18 cellular contexts compared by ENCODE assay signal in genomic region chr20:46758929-46759669, GRCh38. TPM values are rescaled to one million over a fixed set of nuclear protein-coding genes. Genes with fewer than 3 reads are reported as not detected.
DNase-seq lines count a peak whose midpoint lies in the region; ATAC-seq, FAIRE-seq and TF ChIP-seq lines count a peak whose summit lies in the region.
"Had no signal": no experiment of that assay in that cellular context is flagged by ENCODE, and none has a peak within 500 bp of the region (broad histone marks: within the 10 kb centered on the region; RNA-seq: fewer than 3 reads in every experiment).

No MANE protein-coding gene starts in this region.

- H2AFZ ChIP-seq in HepG2 (ENCODE audit: low read length) (no peak overlapping the region), astrocyte (ENCODE audit: low read depth, low read length) (no peak overlapping the region)

- H3K9me3 ChIP-seq in HepG2 (ENCODE audit: low read length) (no peaks in the 10 kb centered on the region), right lobe of liver (no peaks in the 10 kb centered on the region), astrocyte (ENCODE audit: insufficient read depth, low read depth, low read length) (no peaks in the 10 kb centered on the region), upper lobe of right lung (no peaks in the 10 kb centered on the region)
- H3K9me3 ChIP-seq: BLaER1 treated with 17β-estradiol and CSF1 and Interleukin-3, amounts not matched to agents 10 nM and 100 nM; Caco-2 had no signal

- peaks cover 2% of the 10 kb centered on the region for H3K9me3 Mint-ChIP-seq in astrocyte (ENCODE audit: unreplicated experiment)
- H3K9me3 Mint-ChIP-seq: CD4-positive, alpha-beta memory T cell had no signal

- TF ChIP-seq EP300 in HepG2 (IDR thresholded peaks at IDR 0.05; ENCODE audit: low read depth in 2 of 2, low read length in 2 of 2) (no peak), HepG2 (CRISPR knock-in tag; IDR thresholded peaks at IDR 0.05; ENCODE audit: borderline replicate concordance) (no peak)

- H3K27me3 ChIP-seq in HepG2 (ENCODE audit: control insufficient read depth in 1 of 2, insufficient read depth in 2 of 2, low read length in 2 of 2) (peaks cover 6 to 47% of the 10 kb centered on the region in 2 experiments; a peak in 4 of 5 replicates), right lobe of liver (no peaks in the 10 kb centered on the region), astrocyte (ENCODE audit: insufficient read depth, low read length) (peaks cover 5% of the 10 kb centered on the region), upper lobe of right lung (peaks cover 8% of the 10 kb centered on the region)
- H3K27me3 ChIP-seq: BLaER1 treated with 17β-estradiol and CSF1 and Interleukin-3, amounts not matched to agents 10 nM and 100 nM had no signal

- intact Hi-C loops in HepG2 (cut with micrococcal nuclease; ENCODE audit: unreplicated experiment) (loop anchor here (1.0 kb wide), 1 partner anchor 391 kb away; no protein-coding TSS in a partner anchor), right lobe of liver (cut with DNase I) (loop anchor here in 1 of 2 donors (5.0 kb wide), 1 partner anchor 393 kb away; no protein-coding TSS in a partner anchor), upper lobe of right lung (cut with DNase I) (no loop called here)

- H3K79me2 ChIP-seq in HepG2 (ENCODE audit: insufficient read depth, low read length) (no peaks in the 10 kb centered on the region), astrocyte (ENCODE audit: insufficient read depth, low read length) (no peaks in the 10 kb centered on the region)

- no peaks in the 10 kb centered on the region for H3K4me1 Mint-ChIP-seq in astrocyte (ENCODE audit: low read depth, unreplicated experiment)

- FAIRE-seq in HepG2 (lab: Jason Lieb, UNC): no peak
- FAIRE-seq in astrocyte (lab: Jason Lieb, UNC): no peak
- FAIRE-seq: G401.6 had no signal

- H3K27ac ChIP-seq in HepG2 (ENCODE audit: extremely low read length, insufficient read depth, low read length): no peak overlapping the region
- H3K27ac ChIP-seq in right lobe of liver: no peak overlapping the region
- H3K27ac ChIP-seq in astrocyte (ENCODE audit: low read depth, low read length): no peak overlapping the region
- H3K27ac ChIP-seq in upper lobe of right lung: no peak overlapping the region
- H3K27ac ChIP-seq: BLaER1 treated with 17β-estradiol and CSF1 and Interleukin-3, amounts not matched to agents 10 nM and 100 nM had no signal

- H3K4me3 ChIP-seq in HepG2 (replicated peaks in 1 of 3; ENCODE audit: insufficient read depth in 1 of 3, low read depth in 2 of 3, low read length in 3 of 3): no peak overlapping the region
- H3K4me3 ChIP-seq in right lobe of liver: no peak overlapping the region
- H3K4me3 ChIP-seq in astrocyte (ENCODE audit: insufficient read depth, low read depth, low read length): no peak overlapping the region
- H3K4me3 ChIP-seq in upper lobe of right lung: no peak overlapping the region
- H3K4me3 ChIP-seq: BLaER1 treated with 17β-estradiol and CSF1 and Interleukin-3, amounts not matched to agents 10 nM and 100 nM had no signal

- H3K36me3 ChIP-seq in HepG2 (replicated peaks in 1 of 2; ENCODE audit: control insufficient read depth in 1 of 2, insufficient read depth in 2 of 2, low read length in 2 of 2) (no peaks in the 10 kb centered on the region), right lobe of liver (no peaks in the 10 kb centered on the region), astrocyte (ENCODE audit: insufficient read depth, low read length) (no peaks in the 10 kb centered on the region), upper lobe of right lung (no peaks in the 10 kb centered on the region)
- H3K36me3 ChIP-seq: BLaER1 treated with 17β-estradiol and CSF1 and Interleukin-3, amounts not matched to agents 10 nM and 100 nM had no signal

- no peaks in the 10 kb centered on the region for H3K36me3 Mint-ChIP-seq in astrocyte (ENCODE audit: low read depth, unreplicated experiment)
- H3K36me3 Mint-ChIP-seq: CD4-positive, alpha-beta memory T cell had no signal

- in situ Hi-C loops in HepG2 (cut with HindIII; ENCODE audit: extremely low pct_ligation_motif_present, low pct_unique_long_range_greater_than_20kb): loop anchor here (5.0 to 25.0 kb wide), 2 partner anchors 388 to 628 kb away; no protein-coding TSS in a partner anchor

- 12% methylated on average over 6 of the region's 6 CpGs for WGBS in HepG2 (ENCODE audit: low lambda C conversion rate)
- 67% methylated on average over 4 of the region's 6 CpGs for WGBS in right lobe of liver (ENCODE audit: insufficient coverage, low coverage, low lambda C conversion rate, missing lambda C conversion rate)

- H3K9ac ChIP-seq in HepG2 (ENCODE audit: insufficient read depth, low read depth, low read length): no peak overlapping the region
- no peak overlapping the region for H3K9ac ChIP-seq in astrocyte (ENCODE audit: low read length)
- H3K9ac ChIP-seq: BLaER1 treated with 17β-estradiol and CSF1 and Interleukin-3, amounts not matched to agents 10 nM and 100 nM had no signal

- ATAC-seq in HepG2 (peak; percentile 16; the same call in 1 of the 3 replicates), right lobe of liver (no peak), upper lobe of right lung (no peak), HG03135 (IDR thresholded peaks at IDR 0.05; ENCODE audit: unreplicated experiment) (no peak)

- TF ChIP-seq CTCF in HepG2 (CRISPR knock-in tag; IDR thresholded peaks at IDR 0.05) (no peak), right lobe of liver (IDR thresholded peaks at IDR 0.05) (no peak), astrocyte (IDR thresholded peaks at IDR 0.05; ENCODE audit: insufficient read depth, low read depth, low read length) (no peak), upper lobe of right lung (IDR thresholded peaks at IDR 0.05) (no peak)

- CTCF ChIA-PET in HepG2 (lab: Yijun Ruan, JAX; ENCODE audit: low intra/inter-chr PET ratio, low total read pairs): interaction anchor here (2.8 kb wide), 1 partner anchor 391 kb away, joined by 28 read pairs; no protein-coding TSS in a partner anchor

- H3K27ac Mint-ChIP-seq in astrocyte (ENCODE audit: unreplicated experiment): peak overlapping the region; percentile 63

- H3K4me3 Mint-ChIP-seq in astrocyte (ENCODE audit: unreplicated experiment): no peak overlapping the region

- no peak for TF ChIP-seq POLR2A in HepG2 (IDR thresholded peaks at IDR 0.05; ENCODE audit: insufficient read depth in 1 of 2, low read depth in 2 of 2, low read length in 2 of 2)
- TF ChIP-seq POLR2A in right lobe of liver (IDR thresholded peaks at IDR 0.05): no peak

- H3K4me2 ChIP-seq in HepG2 (ENCODE audit: low read depth, low read length) (no peak overlapping the region), astrocyte (ENCODE audit: low read length) (no peak overlapping the region)

- H3K27me3 Mint-ChIP-seq in astrocyte (ENCODE audit: low read depth, unreplicated experiment): peaks cover 36% of the 10 kb centered on the region

- BruUV-seq in HepG2 (replicated peaks; lab: Mats Ljungman, UMichigan): no TSS peak

- H4K20me1 ChIP-seq in HepG2 (ENCODE audit: insufficient read depth, low read length): no peaks in the 10 kb centered on the region
- no peaks in the 10 kb centered on the region for H4K20me1 ChIP-seq in astrocyte (ENCODE audit: insufficient read depth, low read length)
- H4K20me1 ChIP-seq: BLaER1 treated with 17β-estradiol and CSF1 and Interleukin-3, amounts not matched to agents 10 nM and 100 nM had no signal

- DNase-seq in HepG2 (ENCODE audit: low spot score): no peak
- DNase-seq in right lobe of liver: no peak
- peak; percentile 33 for DNase-seq in NCI-H82 treated with DMSO at 0.1 percent for 48 hours (lab: John Stamatoyannopoulos, UW; ENCODE audit: unreplicated experiment)
- no peak for DNase-seq in astrocyte (ENCODE audit: low read depth)
- no peak for DNase-seq in upper lobe of right lung
- no peak for DNase-seq in foreskin melanocyte
- DNase-seq: 8988T; Caco-2; CD4-positive, alpha-beta memory T cell; KBM-7; NCI-H1092 treated with DMSO at 0.1 percent for 48 hours; NCI-H146; NCI-H2029 treated with DMSO at 0.1 percent for 48 hours; Right ventricle myocardium superior had no signal

- no peaks in the 10 kb centered on the region for H3K4me1 ChIP-seq in HepG2 (ENCODE audit: insufficient read depth, low read length)
- no peaks in the 10 kb centered on the region for H3K4me1 ChIP-seq in right lobe of liver
- H3K4me1 ChIP-seq in astrocyte (ENCODE audit: insufficient read depth, low read length): no peaks in the 10 kb centered on the region
- no peaks in the 10 kb centered on the region for H3K4me1 ChIP-seq in upper lobe of right lung
- H3K4me1 ChIP-seq: Caco-2 had no signal

- POLR2A ChIA-PET in HepG2 (lab: Yijun Ruan, JAX): no interaction called here

- TF ChIP-seq RAD21 in HepG2 (CRISPR knock-in tag; IDR thresholded peaks at IDR 0.05): no peak

TF ChIP-seq in HepG2, 621 proteins besides CTCF, POLR2A, EP300 and RAD21 (continues in another document):
- TF ChIP-seq MAX (IDR thresholded peaks at IDR 0.05): no peak

RNA-seq across cellular contexts. Expression of gene SLC2A10, which starts 49.6 kb away (rescaled TPM):
- total RNA-seq in HepG2 (2016; rRNA removed; fragmentation: Illumina TruSeq; extraction: Trizol): 9.6 and 16.0 TPM in 2 replicates
- 12.4 and 15.5 TPM in 2 replicates for total RNA-seq in HepG2 (2016; cell fraction: cytosol; rRNA removed; fragmentation: Illumina TruSeq; extraction: Trizol; ENCODE audit: low read depth)
- total RNA-seq in HepG2 (2016; cell fraction: insoluble cytoplasmic fraction; rRNA removed; fragmentation: Illumina TruSeq; extraction: Trizol): 7.8 and 15.9 TPM in 2 replicates
- total RNA-seq in HepG2 (2016; cell fraction: membrane; rRNA removed; fragmentation: Illumina TruSeq; extraction: Trizol): 13.5 and 14.9 TPM in 2 replicates
- 16.7 and 19.1 TPM in 2 replicates for total RNA-seq in HepG2 (2016; cell fraction: nucleus; rRNA removed; fragmentation: Illumina TruSeq; extraction: Trizol)
- polyA plus RNA-seq in HepG2 (2011; rRNA removed): 16.7 and 18.4 TPM in 2 replicates
- 13.3 and 15.0 TPM in 2 replicates for polyA plus RNA-seq in HepG2 (2011; cell fraction: cytosol; rRNA removed)
- 17.7 and 19.3 TPM in 2 replicates for polyA plus RNA-seq in HepG2 (2011; cell fraction: nucleus; rRNA removed)
- 9.6 and 17.7 TPM in 2 replicates for polyA plus RNA-seq in HepG2 (2012)
- 13.4 and 16.9 TPM in 2 replicates for polyA plus RNA-seq in HepG2 (2016; cell fraction: cytosol; fragmentation: Illumina TruSeq; extraction: Trizol; ENCODE audit: low read depth)
- polyA plus RNA-seq in HepG2 (2016; cell fraction: insoluble cytoplasmic fraction; fragmentation: Illumina TruSeq; extraction: Trizol; ENCODE audit: low read depth): 8.0 and 9.1 TPM in 2 replicates
- 10.5 and 11.4 TPM in 2 replicates for polyA plus RNA-seq in HepG2 (2016; cell fraction: membrane; fragmentation: Illumina TruSeq; extraction: Trizol; ENCODE audit: low read depth)
- polyA plus RNA-seq in HepG2 (2016; cell fraction: nucleus; fragmentation: Illumina TruSeq; extraction: Trizol; ENCODE audit: insufficient read depth, low read depth): 19.6 and 21.1 TPM in 2 replicates
- 56.1 TPM in 1 of 2 replicates, not detected in the other for polyA minus RNA-seq in HepG2 (2011; rRNA and poly(A)+ RNA removed; ENCODE audit: low replicate concordance)
- 17.8 and 20.0 TPM in 2 replicates for polyA minus RNA-seq in HepG2 (2011; cell fraction: cytosol; rRNA and poly(A)+ RNA removed)
- 22.7 and 27.8 TPM in 2 replicates for polyA minus RNA-seq in HepG2 (2011; cell fraction: nucleus; rRNA and poly(A)+ RNA removed)
- 10 to 100 TPM; 35.4 to 47.3 (median 42.7) TPM for total RNA-seq in right lobe of liver
- total RNA-seq in astrocyte: 12.7 and 16.1 TPM in 2 replicates
- total RNA-seq in upper lobe of right lung: 17.7 TPM
- total RNA-seq: CD4-positive, alpha-beta memory T cell; T-helper 1 cell treated with Interleukin-12 subunit alpha and Interleukin-12 subunit beta and Interleukin-4 antibody, amounts not matched to agents 30 ng/mL and 1 ng/mL, for 36 hours had no signal
- polyA plus RNA-seq: CD4-positive, alpha-beta memory T cell had no signal
